1 cellular context compared by ENCODE assay signal in the genomic region with DNA sequence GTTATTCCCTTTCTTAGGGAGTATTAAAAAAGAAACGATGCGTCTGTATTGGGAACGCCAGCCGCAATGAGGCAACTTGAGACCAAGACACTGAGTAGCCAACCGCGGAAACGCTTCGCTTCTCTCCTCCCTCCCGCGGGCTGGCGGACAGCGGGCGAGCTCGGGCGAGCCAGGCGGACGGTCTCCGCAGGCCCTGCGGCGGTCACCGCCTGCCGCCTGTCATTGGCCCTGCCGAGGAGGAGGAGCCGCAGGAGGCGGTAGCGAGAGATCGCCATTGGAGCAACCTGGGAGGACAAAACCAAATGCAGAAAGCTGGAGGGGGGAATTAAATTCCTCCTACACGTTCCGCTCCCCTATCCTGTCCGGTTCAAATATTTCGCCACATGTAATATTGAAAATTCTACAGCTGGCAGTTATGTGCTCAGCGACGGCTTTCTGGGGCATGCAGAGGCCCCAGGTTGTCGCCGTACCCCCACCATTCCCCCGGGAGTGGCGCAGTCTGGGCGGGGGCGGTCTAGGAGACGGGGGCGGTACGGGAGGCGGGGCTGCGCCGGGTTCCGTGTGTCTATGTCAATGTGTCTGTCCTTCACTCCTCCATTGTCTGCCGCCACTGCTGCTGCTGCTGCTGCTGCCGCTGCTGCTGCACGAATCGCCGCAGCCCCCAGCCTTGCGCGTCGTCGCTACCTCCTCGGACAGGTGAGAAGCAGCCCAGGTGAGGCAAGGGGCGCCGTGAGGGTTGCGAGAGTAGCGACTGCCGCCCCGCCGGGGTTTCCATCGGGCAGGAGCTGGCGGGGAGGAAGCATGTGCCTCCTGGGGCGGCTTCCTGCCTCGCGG.
TF ChIP-seq lines count a peak whose summit lies in the region.

Gene ANKMY2, minus strand, starts transcription at position 162 of the 834 bp plus-strand sequence. CDS start 181 bp downstream, outside the sequence.
Gene BZW2, plus strand, starts transcription at position 589 of the 834 bp plus-strand sequence. CDS start 19,263 bp downstream, outside the sequence.

TF ChIP-seq in HepG2, 621 proteins besides CTCF, POLR2A, EP300 and RAD21 (continued from another document and continues in another):
- TF ChIP-seq, protein P1, sequence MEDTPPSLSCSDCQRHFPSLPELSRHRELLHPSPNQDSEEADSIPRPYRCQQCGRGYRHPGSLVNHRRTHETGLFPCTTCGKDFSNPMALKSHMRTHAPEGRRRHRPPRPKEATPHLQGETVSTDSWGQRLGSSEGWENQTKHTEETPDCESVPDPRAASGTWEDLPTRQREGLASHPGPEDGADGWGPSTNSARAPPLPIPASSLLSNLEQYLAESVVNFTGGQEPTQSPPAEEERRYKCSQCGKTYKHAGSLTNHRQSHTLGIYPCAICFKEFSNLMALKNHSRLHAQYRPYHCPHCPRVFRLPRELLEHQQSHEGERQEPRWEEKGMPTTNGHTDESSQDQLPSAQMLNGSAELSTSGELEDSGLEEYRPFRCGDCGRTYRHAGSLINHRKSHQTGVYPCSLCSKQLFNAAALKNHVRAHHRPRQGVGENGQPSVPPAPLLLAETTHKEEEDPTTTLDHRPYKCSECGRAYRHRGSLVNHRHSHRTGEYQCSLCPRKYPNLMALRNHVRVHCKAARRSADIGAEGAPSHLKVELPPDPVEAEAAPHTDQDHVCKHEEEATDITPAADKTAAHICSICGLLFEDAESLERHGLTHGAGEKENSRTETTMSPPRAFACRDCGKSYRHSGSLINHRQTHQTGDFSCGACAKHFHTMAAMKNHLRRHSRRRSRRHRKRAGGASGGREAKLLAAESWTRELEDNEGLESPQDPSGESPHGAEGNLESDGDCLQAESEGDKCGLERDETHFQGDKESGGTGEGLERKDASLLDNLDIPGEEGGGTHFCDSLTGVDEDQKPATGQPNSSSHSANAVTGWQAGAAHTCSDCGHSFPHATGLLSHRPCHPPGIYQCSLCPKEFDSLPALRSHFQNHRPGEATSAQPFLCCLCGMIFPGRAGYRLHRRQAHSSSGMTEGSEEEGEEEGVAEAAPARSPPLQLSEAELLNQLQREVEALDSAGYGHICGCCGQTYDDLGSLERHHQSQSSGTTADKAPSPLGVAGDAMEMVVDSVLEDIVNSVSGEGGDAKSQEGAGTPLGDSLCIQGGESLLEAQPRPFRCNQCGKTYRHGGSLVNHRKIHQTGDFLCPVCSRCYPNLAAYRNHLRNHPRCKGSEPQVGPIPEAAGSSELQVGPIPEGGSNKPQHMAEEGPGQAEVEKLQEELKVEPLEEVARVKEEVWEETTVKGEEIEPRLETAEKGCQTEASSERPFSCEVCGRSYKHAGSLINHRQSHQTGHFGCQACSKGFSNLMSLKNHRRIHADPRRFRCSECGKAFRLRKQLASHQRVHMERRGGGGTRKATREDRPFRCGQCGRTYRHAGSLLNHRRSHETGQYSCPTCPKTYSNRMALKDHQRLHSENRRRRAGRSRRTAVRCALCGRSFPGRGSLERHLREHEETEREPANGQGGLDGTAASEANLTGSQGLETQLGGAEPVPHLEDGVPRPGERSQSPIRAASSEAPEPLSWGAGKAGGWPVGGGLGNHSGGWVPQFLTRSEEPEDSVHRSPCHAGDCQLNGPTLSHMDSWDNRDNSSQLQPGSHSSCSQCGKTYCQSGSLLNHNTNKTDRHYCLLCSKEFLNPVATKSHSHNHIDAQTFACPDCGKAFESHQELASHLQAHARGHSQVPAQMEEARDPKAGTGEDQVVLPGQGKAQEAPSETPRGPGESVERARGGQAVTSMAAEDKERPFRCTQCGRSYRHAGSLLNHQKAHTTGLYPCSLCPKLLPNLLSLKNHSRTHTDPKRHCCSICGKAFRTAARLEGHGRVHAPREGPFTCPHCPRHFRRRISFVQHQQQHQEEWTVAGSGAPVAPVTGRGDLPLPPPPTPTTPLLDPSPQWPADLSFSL (CRISPR knock-in tag; IDR thresholded peaks at IDR 0.05) = no peak
- TF ChIP-seq CBX5 (CRISPR knock-in tag; IDR thresholded peaks at IDR 0.05; ENCODE audit: borderline replicate concordance) (peak; percentile 70), BCL6 (CRISPR knock-in tag; IDR thresholded peaks at IDR 0.05) (peak; percentile 38; the same call in 1 of the 2 replicates), NR2F1 (CRISPR knock-in tag; IDR thresholded peaks at IDR 0.05) (no peak), ELF1 (CRISPR knock-in tag; IDR thresholded peaks at IDR 0.05) (peak; percentile 57), HNRNPL (IDR thresholded peaks at IDR 0.05; ENCODE audit: low read depth, low read length) (no peak), ZNF260 (CRISPR knock-in tag; IDR thresholded peaks at IDR 0.05; ENCODE audit: borderline replicate concordance, low read depth) (no peak), MIER2 (CRISPR knock-in tag; IDR thresholded peaks at IDR 0.05) (no peak; the same call in none of the 2 replicates), HIVEP1 (CRISPR knock-in tag; IDR thresholded peaks at IDR 0.05) (0 out of 2 replicates have a peak, but pooled peaks have one; percentile 24), CREM (IDR thresholded peaks at IDR 0.05) (peak; percentile 57; the same call in 1 of the 2 replicates), CREM (CRISPR knock-in tag; IDR thresholded peaks at IDR 0.05) (no peak), ZNF30 (CRISPR knock-in tag; IDR thresholded peaks at IDR 0.05) (no peak), JDP2 (CRISPR knock-in tag; IDR thresholded peaks at IDR 0.05; ENCODE audit: borderline replicate concordance) (no peak; the same call in 1 of the 2 replicates), MNT (IDR thresholded peaks at IDR 0.05) (0 out of 2 replicates have a peak, but pooled peaks have one; percentile 3), KDM5B (CRISPR knock-in tag; IDR thresholded peaks at IDR 0.05; ENCODE audit: borderline replicate concordance) (peak; percentile 77; the same call in 1 of the 2 replicates), MIXL1 (CRISPR knock-in tag; IDR thresholded peaks at IDR 0.05) (peak; percentile 10), PHF8 (CRISPR knock-in tag; IDR thresholded peaks at IDR 0.05) (peak; percentile 93), ZNF589 (CRISPR knock-in tag; conservative IDR thresholded peaks at IDR 0.05) (0 out of 2 replicates have a peak, but pooled peaks have one; percentile 58), ZNF746 (CRISPR knock-in tag; IDR thresholded peaks at IDR 0.05) (peak; percentile 42; the same call in 1 of the 2 replicates), RBM39 (IDR thresholded peaks at IDR 0.05; ENCODE audit: low read depth, low read length, poor library complexity, severe bottlenecking) (peak; percentile 94), ZNF850 (CRISPR knock-in tag; conservative IDR thresholded peaks at IDR 0.05) (no peak), ZSCAN31 (CRISPR knock-in tag; IDR thresholded peaks at IDR 0.05; ENCODE audit: low read depth) (no peak; the same call in none of the 2 replicates), CHCHD3 (CRISPR knock-in tag; IDR thresholded peaks at IDR 0.05) (0 out of 2 replicates have a peak, but pooled peaks have one; percentile 73), PHB2 (IDR thresholded peaks at IDR 0.05; ENCODE audit: partially characterized antibody) (no peak), U2AF1 (optimal IDR thresholded peaks at IDR 0.05; ENCODE audit: low read depth, low read length) (no peak), SP1 (IDR thresholded peaks at IDR 0.05) (peak; percentile 75), SP1 (CRISPR knock-in tag; IDR thresholded peaks at IDR 0.05) (peak; percentile 91), HMGXB4 (CRISPR knock-in tag; IDR thresholded peaks at IDR 0.05; ENCODE audit: borderline replicate concordance in 1 of 2, low read depth in 1 of 2) (peak; percentile 73 to 74; a peak in 2 of 4 replicates), HMG20B (CRISPR knock-in tag; conservative IDR thresholded peaks at IDR 0.05) (no peak), NFKBIZ (CRISPR knock-in tag; IDR thresholded peaks at IDR 0.05) (peak; percentile 90), ZNF713 (CRISPR knock-in tag; IDR thresholded peaks at IDR 0.05) (0 out of 2 replicates have a peak, but pooled peaks have one; percentile 62), CREB1 (IDR thresholded peaks at IDR 0.05) (peak; percentile 29; the same call in 1 of the 2 replicates), CREB1 (CRISPR knock-in tag; IDR thresholded peaks at IDR 0.05) (no peak; the same call in 1 of the 2 replicates), SMARCC2 (IDR thresholded peaks at IDR 0.05) (no peak), FOXK1 (CRISPR knock-in tag; IDR thresholded peaks at IDR 0.05; ENCODE audit: borderline replicate concordance, low read depth) (peak; percentile 13; the same call in 1 of the 2 replicates)
- TF ChIP-seq, protein P2, sequence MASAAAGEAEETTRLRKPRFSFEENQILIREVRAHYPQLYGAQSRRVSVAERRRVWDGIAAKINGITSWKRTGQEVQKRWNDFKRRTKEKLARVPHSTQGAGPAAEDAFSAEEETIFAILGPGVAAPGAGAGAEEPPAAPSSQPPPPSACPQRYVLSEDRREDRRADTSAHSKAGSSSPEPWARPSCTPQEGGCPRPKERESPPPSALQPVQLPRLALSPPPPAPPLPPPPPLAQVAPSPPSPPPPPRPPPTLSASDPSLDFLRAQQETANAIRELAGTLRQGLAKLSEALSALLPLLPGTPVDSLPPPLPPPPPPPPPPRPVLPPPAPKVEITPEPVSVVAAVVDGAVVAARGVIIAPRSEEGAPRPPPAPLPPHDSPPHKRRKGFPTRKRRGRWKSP (CRISPR knock-in tag; IDR thresholded peaks at IDR 0.05) = peak; percentile 52; the same call in 1 of the 2 replicates
- TF ChIP-seq, protein P3, sequence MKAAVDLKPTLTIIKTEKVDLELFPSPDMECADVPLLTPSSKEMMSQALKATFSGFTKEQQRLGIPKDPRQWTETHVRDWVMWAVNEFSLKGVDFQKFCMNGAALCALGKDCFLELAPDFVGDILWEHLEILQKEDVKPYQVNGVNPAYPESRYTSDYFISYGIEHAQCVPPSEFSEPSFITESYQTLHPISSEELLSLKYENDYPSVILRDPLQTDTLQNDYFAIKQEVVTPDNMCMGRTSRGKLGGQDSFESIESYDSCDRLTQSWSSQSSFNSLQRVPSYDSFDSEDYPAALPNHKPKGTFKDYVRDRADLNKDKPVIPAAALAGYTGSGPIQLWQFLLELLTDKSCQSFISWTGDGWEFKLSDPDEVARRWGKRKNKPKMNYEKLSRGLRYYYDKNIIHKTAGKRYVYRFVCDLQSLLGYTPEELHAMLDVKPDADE (CRISPR knock-in tag; IDR thresholded peaks at IDR 0.05) = 0 out of 2 replicates have a peak, but pooled peaks have one; percentile 29
- TF ChIP-seq, protein P4, sequence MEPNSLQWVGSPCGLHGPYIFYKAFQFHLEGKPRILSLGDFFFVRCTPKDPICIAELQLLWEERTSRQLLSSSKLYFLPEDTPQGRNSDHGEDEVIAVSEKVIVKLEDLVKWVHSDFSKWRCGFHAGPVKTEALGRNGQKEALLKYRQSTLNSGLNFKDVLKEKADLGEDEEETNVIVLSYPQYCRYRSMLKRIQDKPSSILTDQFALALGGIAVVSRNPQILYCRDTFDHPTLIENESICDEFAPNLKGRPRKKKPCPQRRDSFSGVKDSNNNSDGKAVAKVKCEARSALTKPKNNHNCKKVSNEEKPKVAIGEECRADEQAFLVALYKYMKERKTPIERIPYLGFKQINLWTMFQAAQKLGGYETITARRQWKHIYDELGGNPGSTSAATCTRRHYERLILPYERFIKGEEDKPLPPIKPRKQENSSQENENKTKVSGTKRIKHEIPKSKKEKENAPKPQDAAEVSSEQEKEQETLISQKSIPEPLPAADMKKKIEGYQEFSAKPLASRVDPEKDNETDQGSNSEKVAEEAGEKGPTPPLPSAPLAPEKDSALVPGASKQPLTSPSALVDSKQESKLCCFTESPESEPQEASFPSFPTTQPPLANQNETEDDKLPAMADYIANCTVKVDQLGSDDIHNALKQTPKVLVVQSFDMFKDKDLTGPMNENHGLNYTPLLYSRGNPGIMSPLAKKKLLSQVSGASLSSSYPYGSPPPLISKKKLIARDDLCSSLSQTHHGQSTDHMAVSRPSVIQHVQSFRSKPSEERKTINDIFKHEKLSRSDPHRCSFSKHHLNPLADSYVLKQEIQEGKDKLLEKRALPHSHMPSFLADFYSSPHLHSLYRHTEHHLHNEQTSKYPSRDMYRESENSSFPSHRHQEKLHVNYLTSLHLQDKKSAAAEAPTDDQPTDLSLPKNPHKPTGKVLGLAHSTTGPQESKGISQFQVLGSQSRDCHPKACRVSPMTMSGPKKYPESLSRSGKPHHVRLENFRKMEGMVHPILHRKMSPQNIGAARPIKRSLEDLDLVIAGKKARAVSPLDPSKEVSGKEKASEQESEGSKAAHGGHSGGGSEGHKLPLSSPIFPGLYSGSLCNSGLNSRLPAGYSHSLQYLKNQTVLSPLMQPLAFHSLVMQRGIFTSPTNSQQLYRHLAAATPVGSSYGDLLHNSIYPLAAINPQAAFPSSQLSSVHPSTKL (CRISPR knock-in tag; IDR thresholded peaks at IDR 0.05) = peak; percentile 53
- TF ChIP-seq, protein P5, sequence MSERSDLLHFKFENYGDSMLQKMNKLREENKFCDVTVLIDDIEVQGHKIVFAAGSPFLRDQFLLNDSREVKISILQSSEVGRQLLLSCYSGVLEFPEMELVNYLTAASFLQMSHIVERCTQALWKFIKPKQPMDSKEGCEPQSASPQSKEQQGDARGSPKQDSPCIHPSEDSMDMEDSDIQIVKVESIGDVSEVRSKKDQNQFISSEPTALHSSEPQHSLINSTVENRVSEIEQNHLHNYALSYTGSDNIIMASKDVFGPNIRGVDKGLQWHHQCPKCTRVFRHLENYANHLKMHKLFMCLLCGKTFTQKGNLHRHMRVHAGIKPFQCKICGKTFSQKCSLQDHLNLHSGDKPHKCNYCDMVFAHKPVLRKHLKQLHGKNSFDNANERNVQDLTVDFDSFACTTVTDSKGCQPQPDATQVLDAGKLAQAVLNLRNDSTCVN (CRISPR knock-in tag; IDR thresholded peaks at IDR 0.05; ENCODE audit: borderline replicate concordance) = 0 out of 2 replicates have a peak, but pooled peaks have one; percentile 82
